In the genomic region with DNA sequence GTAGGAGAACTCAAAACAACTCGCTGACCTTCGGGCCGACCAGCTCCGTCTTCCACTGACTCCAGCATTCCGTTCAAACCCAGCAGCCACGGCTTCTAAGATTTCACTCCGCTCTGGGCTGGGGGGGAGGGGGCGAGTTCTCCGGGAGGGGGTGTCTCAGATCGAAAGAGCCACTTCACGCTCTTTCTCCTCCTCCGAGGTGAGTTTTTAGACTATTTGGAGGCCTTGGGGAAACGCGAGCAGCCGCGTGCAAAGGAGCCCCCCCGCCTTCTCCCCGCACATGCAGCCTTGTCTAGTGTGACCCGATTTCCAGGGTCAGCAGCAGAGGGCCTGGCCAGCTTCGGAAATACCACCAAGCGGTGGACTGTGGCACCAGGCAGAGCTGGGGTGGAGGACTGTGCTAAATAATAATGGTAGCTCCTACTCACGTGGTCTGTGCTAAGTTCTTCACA, we compare ENCODE assay signal across 8 cellular contexts.
DNase-seq lines count a peak whose midpoint lies in the region; ATAC-seq, FAIRE-seq and TF ChIP-seq lines count a peak whose summit lies in the region.

No MANE protein-coding gene starts in this region.

- H3K9me3 ChIP-seq in MG63 (no peaks in the 10 kb centered on the region), body of pancreas (no peaks in the 10 kb centered on the region), tibial nerve (no peaks in the 10 kb centered on the region)

- no peak for FAIRE-seq in D721Med (lab: Jason Lieb, UNC)

- peak; percentile 4 for ATAC-seq in body of pancreas
- ATAC-seq in GM21423 (IDR thresholded peaks at IDR 0.05; ENCODE audit: unreplicated experiment), result no peak

- no peaks in the 10 kb centered on the region for H3K27me3 ChIP-seq in MG63
- no peaks in the 10 kb centered on the region for H3K27me3 ChIP-seq in body of pancreas
- peaks cover 0 to 19% of the 10 kb centered on the region in 2 donors for H3K27me3 ChIP-seq in tibial nerve

- intact Hi-C loops in body of pancreas (cut with DNase I), result no loop called here
- intact Hi-C loops in lower leg skin (cut with DNase I; ENCODE audit: low total_unique reads), result no loop called here

- DNase-seq in DMS114 treated with DMSO at 0.1 percent for 48 hours (lab: John Stamatoyannopoulos, UW; ENCODE audit: unreplicated experiment) (peak; percentile 30), MG63 (no peak), body of pancreas (peak; percentile 32 to 51 (median 44)), lower leg skin (ENCODE audit: low spot score in 2 of 2) (no peak), tibial nerve (ENCODE audit: low spot score in 2 of 2) (no peak), D721Med (ENCODE audit: insufficient read length, low spot score) (no peak), NCI-H2029 (lab: John Stamatoyannopoulos, UW) (no peak)

- H3K4me3 ChIP-seq in MG63 (peak overlapping the region; percentile 48), body of pancreas (peak overlapping the region in 1 of 2 donors; percentile 44), lower leg skin (ENCODE audit: low read depth, poor library complexity, severe bottlenecking) (peak overlapping the region; percentile 28), tibial nerve (peak overlapping the region; percentile 55 to 74 (median 69))

- H3K4me1 ChIP-seq in body of pancreas (peaks cover 29% of the 10 kb centered on the region), tibial nerve (peaks cover 0 to 21% (median 12%) of the 10 kb centered on the region in 4 donors)

- TF ChIP-seq POLR2A in body of pancreas (IDR thresholded peaks at IDR 0.05) (no peak), lower leg skin (IDR thresholded peaks at IDR 0.05) (no peak), tibial nerve (IDR thresholded peaks at IDR 0.05) (no peak)

- H3K36me3 ChIP-seq in MG63 (no peaks in the 10 kb centered on the region), body of pancreas (replicated peaks in 1 of 2; ENCODE audit: insufficient read depth in 1 of 2, low read depth in 2 of 2) (no peaks in the 10 kb centered on the region), tibial nerve (no peaks in the 10 kb centered on the region)

- peak overlapping the region; percentile 92 to 98 (median 95) for H3K27ac ChIP-seq in body of pancreas
- peak overlapping the region; percentile 77 to 98 (median 96) for H3K27ac ChIP-seq in tibial nerve

- TF ChIP-seq CTCF in body of pancreas (IDR thresholded peaks at IDR 0.05), result peak in 2 of 7 experiments; percentile 2 to 12
- no peak for TF ChIP-seq CTCF in lower leg skin (IDR thresholded peaks at IDR 0.05)
- no peak for TF ChIP-seq CTCF in tibial nerve (IDR thresholded peaks at IDR 0.05)
- TF ChIP-seq CTCF in D721Med (IDR thresholded peaks at IDR 0.05; ENCODE audit: insufficient read depth, missing control alignments), result no peak

- no peak for TF ChIP-seq EP300 in tibial nerve (IDR thresholded peaks at IDR 0.05)

- 1 to 20% methylated on average over 1 to 20 of the region's 22 CpGs for WGBS in body of pancreas, 2 donors
- WGBS in lower leg skin, 2 donors, result 4 to 6% methylated on average over 13 to 22 of the region's 22 CpGs
- 1 to 23% methylated on average over 19 to 22 of the region's 22 CpGs for WGBS in tibial nerve, 2 donors

Comparison
In these comparisons a context has a peak if more than half of its experiments do, and no peak if none do; other contexts are left out.
1. DNase-seq: peak in DMS114 treated with DMSO at 0.1 percent for 48 hours (single experiment) and body of pancreas (4 of 4); none in MG63 (single experiment), lower leg skin (0 of 2), tibial nerve (0 of 2), D721Med (single experiment) and NCI-H2029 (single experiment).